15 cellular contexts compared by ENCODE assay signal in the genomic region with DNA sequence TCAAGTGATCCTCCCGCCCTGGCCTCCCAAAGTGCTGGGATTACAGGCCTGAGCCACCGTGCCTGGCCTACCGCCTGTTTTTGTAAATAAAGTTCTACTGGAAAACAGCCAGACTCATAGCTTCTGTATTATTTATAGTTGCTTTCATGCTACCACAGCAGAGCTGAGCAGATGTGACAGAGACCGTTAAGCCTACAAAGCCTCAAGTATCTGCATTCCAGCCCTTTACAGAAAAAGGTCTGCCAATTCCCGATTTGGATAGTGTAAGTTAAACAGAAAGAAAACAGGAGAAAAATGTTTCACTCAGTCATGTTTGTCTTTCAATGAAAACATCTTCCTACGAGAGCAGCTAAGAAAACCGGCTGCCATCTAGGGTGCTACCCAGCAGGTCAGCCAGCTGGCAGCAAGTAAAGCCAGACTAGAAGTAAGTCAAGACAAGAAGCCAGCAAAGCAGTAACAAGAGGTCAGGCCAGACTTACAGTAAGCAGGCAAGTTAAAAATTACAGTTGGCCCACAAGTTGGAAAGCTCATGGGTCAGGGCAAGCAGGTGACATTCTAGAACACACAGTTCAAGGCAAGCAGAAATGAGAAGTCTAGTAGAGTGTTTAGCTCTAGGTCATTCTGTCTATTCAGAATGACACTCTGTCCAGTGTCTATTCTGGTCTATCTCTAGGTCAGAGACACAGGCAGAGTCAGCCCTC. TPM values are rescaled to one million over a fixed set of nuclear protein-coding genes. Genes with fewer than 3 reads are reported as not detected.
DNase-seq lines count a peak whose midpoint lies in the region; ATAC-seq and TF ChIP-seq lines count a peak whose summit lies in the region.
"Had no signal": no experiment of that assay in that cellular context is flagged by ENCODE, and none has a peak within 500 bp of the region (broad histone marks: within the 10 kb centered on the region; RNA-seq: fewer than 3 reads in every experiment).

No MANE protein-coding gene starts in this region.

- H3K4me1 Mint-ChIP-seq in activated T-helper 17 cell treated with anti-CD3 and anti-CD28 coated beads, Interleukin-2, amount 50 U/mL, for 72 hours, result no peaks in the 10 kb centered on the region
- peaks cover 0 to 3% of the 10 kb centered on the region in 2 donors for H3K4me1 Mint-ChIP-seq in stimulated activated naive B cell treated with anti-CD40 and anti-IgM and Interleukin-4, amounts not matched to agents 10 μg/mL and 1 μg/mL and 100 μg/mL, for 72 hours
- H3K4me1 Mint-ChIP-seq: mesothelial cell of epicardium had no signal

- peaks cover 22% of the 10 kb centered on the region for H3K4me1 ChIP-seq in psoas muscle

- H3K4me3 Mint-ChIP-seq in activated T-helper 17 cell treated with anti-CD3 and anti-CD28 coated beads, Interleukin-2, amount 50 U/mL, for 72 hours, result no peak overlapping the region
- no peak overlapping the region for H3K4me3 Mint-ChIP-seq in stimulated activated naive B cell treated with anti-CD40 and anti-IgM and Interleukin-4, amounts not matched to agents 10 μg/mL and 1 μg/mL and 100 μg/mL, for 72 hours
- H3K4me3 Mint-ChIP-seq: activated B cell treated with CpG ODN at 0.5 μM for 24 hours; CD4-positive, alpha-beta T cell; mesothelial cell of epicardium; stimulated activated naive CD8-positive, alpha-beta T cell treated with anti-CD3 and anti-CD28 coated beads, Interleukin-15, amount 100 ng/mL, for 72 hours had no signal

- H3K36me3 ChIP-seq in psoas muscle (ENCODE audit: insufficient read depth in 1 of 2, low read depth in 1 of 2), result peaks cover 7 to 65% of the 10 kb centered on the region in 2 donors

- no peak overlapping the region for H3K4me3 ChIP-seq in psoas muscle

- DNase-seq in GM03348 (ENCODE audit: low spot score), result peak; percentile 14
- no peak for DNase-seq in Right ventricle myocardium superior
- no peak for DNase-seq in psoas muscle
- no peak for DNase-seq in COR-L47 (lab: John Stamatoyannopoulos, UW)
- no peak for DNase-seq in stimulated activated naive B cell treated with anti-CD40 and anti-IgM and Interleukin-4, amounts not matched to agents 10 μg/mL and 1 μg/mL and 100 μg/mL, for 72 hours
- DNase-seq: activated B cell treated with CpG ODN at 0.5 μM for 24 hours; CD4-positive, alpha-beta T cell; GOT3; Kasumi-1; NCI-H2171; stimulated activated naive CD8-positive, alpha-beta T cell treated with anti-CD3 and anti-CD28 coated beads, Interleukin-15, amount 100 ng/mL, for 72 hours had no signal

- ATAC-seq in activated T-helper 17 cell treated with anti-CD3 and anti-CD28 coated beads, Interleukin-2, amount 50 U/mL, for 72 hours (replicated peaks), result no peak
- ATAC-seq in Right ventricle myocardium superior (ENCODE audit: poor library complexity) (peak; percentile 94), psoas muscle (peak; percentile 94 to 97 (median 96)), HG02981 (IDR thresholded peaks at IDR 0.05; ENCODE audit: unreplicated experiment) (no peak), HG03139 (IDR thresholded peaks at IDR 0.05; ENCODE audit: unreplicated experiment) (no peak)
- ATAC-seq in stimulated activated naive B cell treated with anti-CD40 and anti-IgM and Interleukin-4, amounts not matched to agents 10 μg/mL and 1 μg/mL and 100 μg/mL, for 72 hours (replicated peaks), result no peak
- ATAC-seq: stimulated activated naive CD8-positive, alpha-beta T cell treated with anti-CD3 and anti-CD28 coated beads, Interleukin-15, amount 100 ng/mL, for 72 hours had no signal

- TF ChIP-seq CTCF in psoas muscle (IDR thresholded peaks at IDR 0.05), result no peak

- intact Hi-C loops in Right ventricle myocardium superior (cut with DNase I) (no loop called here), psoas muscle (cut with DNase I) (no loop called here)

- H3K36me3 Mint-ChIP-seq in activated T-helper 17 cell treated with anti-CD3 and anti-CD28 coated beads, Interleukin-2, amount 50 U/mL, for 72 hours (ENCODE audit: low read depth), result peaks cover 76% of the 10 kb centered on the region
- H3K36me3 Mint-ChIP-seq in stimulated activated naive B cell treated with anti-CD40 and anti-IgM and Interleukin-4, amounts not matched to agents 10 μg/mL and 1 μg/mL and 100 μg/mL, for 72 hours, result peaks cover 25 to 44% of the 10 kb centered on the region in 2 donors

- H3K27ac ChIP-seq in psoas muscle, result peak overlapping the region; percentile 82

- H3K9me3 ChIP-seq in psoas muscle, result no peaks in the 10 kb centered on the region

- H3K9me3 Mint-ChIP-seq in activated T-helper 17 cell treated with anti-CD3 and anti-CD28 coated beads, Interleukin-2, amount 50 U/mL, for 72 hours, result no peaks in the 10 kb centered on the region
- no peaks in the 10 kb centered on the region for H3K9me3 Mint-ChIP-seq in stimulated activated naive B cell treated with anti-CD40 and anti-IgM and Interleukin-4, amounts not matched to agents 10 μg/mL and 1 μg/mL and 100 μg/mL, for 72 hours
- H3K9me3 Mint-ChIP-seq: activated B cell treated with CpG ODN at 0.5 μM for 24 hours; CD4-positive, alpha-beta T cell; mesothelial cell of epicardium; stimulated activated naive CD8-positive, alpha-beta T cell treated with anti-CD3 and anti-CD28 coated beads, Interleukin-15, amount 100 ng/mL, for 72 hours had no signal

- WGBS in psoas muscle, 3 donors, result 23 to 31% (median 25%) methylated on average over 7 of the region's 7 CpGs

- no peaks in the 10 kb centered on the region for H3K27me3 Mint-ChIP-seq in activated T-helper 17 cell treated with anti-CD3 and anti-CD28 coated beads, Interleukin-2, amount 50 U/mL, for 72 hours
- no peaks in the 10 kb centered on the region for H3K27me3 Mint-ChIP-seq in stimulated activated naive B cell treated with anti-CD40 and anti-IgM and Interleukin-4, amounts not matched to agents 10 μg/mL and 1 μg/mL and 100 μg/mL, for 72 hours
- H3K27me3 Mint-ChIP-seq: activated B cell treated with CpG ODN at 0.5 μM for 24 hours; CD4-positive, alpha-beta T cell; stimulated activated naive CD8-positive, alpha-beta T cell treated with anti-CD3 and anti-CD28 coated beads, Interleukin-15, amount 100 ng/mL, for 72 hours had no signal

- peak overlapping the region; percentile 1 for H3K27ac Mint-ChIP-seq in activated T-helper 17 cell treated with anti-CD3 and anti-CD28 coated beads, Interleukin-2, amount 50 U/mL, for 72 hours
- H3K27ac Mint-ChIP-seq in stimulated activated naive B cell treated with anti-CD40 and anti-IgM and Interleukin-4, amounts not matched to agents 10 μg/mL and 1 μg/mL and 100 μg/mL, for 72 hours, result no peak overlapping the region
- H3K27ac Mint-ChIP-seq: activated B cell treated with CpG ODN at 0.5 μM for 24 hours; CD4-positive, alpha-beta T cell; mesothelial cell of epicardium had no signal

- no peaks in the 10 kb centered on the region for H3K27me3 ChIP-seq in psoas muscle (ENCODE audit: insufficient read depth in 3 of 3, low read length in 2 of 3)

RNA-seq across cellular contexts. Expression of a gene that starts 17.7 kb away (rescaled TPM):
- 10 to 100 TPM; 30.8 to 40.4 TPM for total RNA-seq in activated T-helper 17 cell treated with anti-CD3 and anti-CD28 coated beads, Interleukin-2, amount 50 U/mL, for 72 hours
- total RNA-seq in Right ventricle myocardium superior (13.8 TPM), psoas muscle (10 to 100 TPM; 10.9 to 23.5 (median 17.7) TPM)
- 10 to 100 TPM in 1 of 3 donors, 1 to 10 TPM in 2; 9.3 to 15.1 (median 9.9) TPM for polyA plus RNA-seq in psoas muscle

RNA-seq across cellular contexts. Expression of a gene that starts 27.3 kb away (rescaled TPM):
- total RNA-seq in activated T-helper 17 cell treated with anti-CD3 and anti-CD28 coated beads, Interleukin-2, amount 50 U/mL, for 72 hours, result 10 to 100 TPM; 24.2 to 43.2 TPM
- total RNA-seq in Right ventricle myocardium superior (14.8 TPM), psoas muscle (10 to 100 TPM; 13.8 to 23.6 (median 17.4) TPM)
- polyA plus RNA-seq in psoas muscle, result 10 to 100 TPM; 33.8 to 47.8 (median 35.5) TPM

Comparison
In these comparisons a context has a peak if more than half of its experiments do, and no peak if none do; other contexts are left out.
1. ATAC-seq: peak in Right ventricle myocardium superior (single experiment) and psoas muscle (4 of 4); none in activated T-helper 17 cell treated with anti-CD3 and anti-CD28 coated beads, Interleukin-2, amount 50 U/mL, for 72 hours (single experiment), HG02981 (single experiment), HG03139 (single experiment) and stimulated activated naive B cell treated with anti-CD40 and anti-IgM and Interleukin-4, amounts not matched to agents 10 μg/mL and 1 μg/mL and 100 μg/mL, for 72 hours (0 of 2).